Comparison of ENCODE assay signal across 1 cellular context in the genomic region with DNA sequence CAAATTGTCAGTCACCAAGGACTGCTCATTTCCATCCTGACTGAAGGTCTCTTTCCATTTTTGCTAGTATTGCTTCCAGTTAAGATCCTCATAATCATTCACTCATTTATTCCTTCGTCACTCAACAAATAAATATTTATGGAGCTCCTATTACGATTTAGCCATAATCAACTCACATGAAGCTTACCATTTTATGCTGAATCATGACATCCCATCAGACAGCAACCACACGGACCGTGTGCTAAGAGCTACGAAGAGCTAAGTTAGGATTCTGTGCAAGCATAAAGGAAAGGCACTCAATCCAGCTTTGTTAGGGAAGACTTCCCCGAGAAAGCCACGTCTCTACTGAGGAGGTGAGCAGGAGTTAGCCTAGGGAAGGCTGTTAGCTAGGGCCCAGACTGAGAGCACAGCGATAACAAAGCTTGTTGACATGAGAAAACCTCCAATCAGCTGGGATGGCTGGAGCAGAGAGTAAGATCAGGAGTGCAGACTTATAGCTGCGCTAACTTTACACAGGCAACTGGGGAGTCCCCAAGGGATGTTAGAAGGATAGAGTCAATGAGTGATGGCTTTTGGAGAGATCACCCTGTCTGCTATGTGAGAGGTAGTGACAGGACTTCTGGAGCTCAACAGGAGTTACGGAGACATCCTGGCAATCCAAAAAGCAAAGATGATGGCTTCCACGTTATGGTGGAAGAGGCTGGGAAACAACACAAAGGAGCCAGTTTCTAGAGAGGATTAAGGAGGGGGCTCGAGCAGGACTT.
TF ChIP-seq lines count a peak whose summit lies in the region.

No MANE protein-coding gene starts in this region.

TF ChIP-seq in K562, 482 proteins besides CTCF, POLR2A, EP300 and RAD21:
- TF ChIP-seq, protein P1, sequence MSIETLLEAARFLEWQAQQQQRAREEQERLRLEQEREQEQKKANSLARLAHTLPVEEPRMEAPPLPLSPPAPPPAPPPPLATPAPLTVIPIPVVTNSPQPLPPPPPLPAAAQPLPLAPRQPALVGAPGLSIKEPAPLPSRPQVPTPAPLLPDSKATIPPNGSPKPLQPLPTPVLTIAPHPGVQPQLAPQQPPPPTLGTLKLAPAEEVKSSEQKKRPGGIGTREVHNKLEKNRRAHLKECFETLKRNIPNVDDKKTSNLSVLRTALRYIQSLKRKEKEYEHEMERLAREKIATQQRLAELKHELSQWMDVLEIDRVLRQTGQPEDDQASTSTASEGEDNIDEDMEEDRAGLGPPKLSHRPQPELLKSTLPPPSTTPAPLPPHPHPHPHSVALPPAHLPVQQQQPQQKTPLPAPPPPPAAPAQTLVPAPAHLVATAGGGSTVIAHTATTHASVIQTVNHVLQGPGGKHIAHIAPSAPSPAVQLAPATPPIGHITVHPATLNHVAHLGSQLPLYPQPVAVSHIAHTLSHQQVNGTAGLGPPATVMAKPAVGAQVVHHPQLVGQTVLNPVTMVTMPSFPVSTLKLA (conservative IDR thresholded peaks at IDR 0.05) = peak in 1 of 2 experiments; percentile 28; a peak in 1 of 4 replicates
- peak; percentile 63 for TF ChIP-seq TFAP4 (CRISPR knock-in tag; IDR thresholded peaks at IDR 0.05; ENCODE audit: borderline replicate concordance)
- TF ChIP-seq MAFG (tag; conservative IDR thresholded peaks at IDR 0.05) = peak; percentile 95
- TF ChIP-seq CEBPB (tag; IDR thresholded peaks at IDR 0.05) = no peak
- peak; percentile 82 for TF ChIP-seq NFE2 (IDR thresholded peaks at IDR 0.05; ENCODE audit: low read depth)
- TF ChIP-seq RBBP5 (IDR thresholded peaks at IDR 0.05; ENCODE audit: borderline replicate concordance, insufficient read depth, low read length, poor library complexity, severe bottlenecking) = no peak
- peak; percentile 85 for TF ChIP-seq MAFF (IDR thresholded peaks at IDR 0.05; ENCODE audit: low read length)
- peak; percentile 41; the same call in 1 of the 2 replicates for TF ChIP-seq DPF2 (IDR thresholded peaks at IDR 0.05)
- TF ChIP-seq C11orf30 (IDR thresholded peaks at IDR 0.05; ENCODE audit: low read depth) = peak; percentile 94
- TF ChIP-seq, protein P2, sequence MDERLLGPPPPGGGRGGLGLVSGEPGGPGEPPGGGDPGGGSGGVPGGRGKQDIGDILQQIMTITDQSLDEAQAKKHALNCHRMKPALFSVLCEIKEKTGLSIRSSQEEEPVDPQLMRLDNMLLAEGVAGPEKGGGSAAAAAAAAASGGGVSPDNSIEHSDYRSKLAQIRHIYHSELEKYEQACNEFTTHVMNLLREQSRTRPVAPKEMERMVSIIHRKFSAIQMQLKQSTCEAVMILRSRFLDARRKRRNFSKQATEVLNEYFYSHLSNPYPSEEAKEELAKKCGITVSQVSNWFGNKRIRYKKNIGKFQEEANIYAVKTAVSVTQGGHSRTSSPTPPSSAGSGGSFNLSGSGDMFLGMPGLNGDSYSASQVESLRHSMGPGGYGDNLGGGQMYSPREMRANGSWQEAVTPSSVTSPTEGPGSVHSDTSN (CRISPR knock-in tag; IDR thresholded peaks at IDR 0.05; ENCODE audit: low read depth) = no peak
- TF ChIP-seq, protein P2 (tag; conservative IDR thresholded peaks at IDR 0.05; ENCODE audit: low read depth) = peak; percentile 21; the same call in 1 of the 2 replicates
- peak; percentile 97 for TF ChIP-seq ZNF316 (IDR thresholded peaks at IDR 0.05)
- TF ChIP-seq MAFK (IDR thresholded peaks at IDR 0.05; ENCODE audit: low read length) = peak; percentile 83
- TF ChIP-seq ZNF79 (CRISPR knock-in tag; IDR thresholded peaks at IDR 0.05; ENCODE audit: low read depth) = no peak
- TF ChIP-seq NFE2L1 (tag; IDR thresholded peaks at IDR 0.05; ENCODE audit: borderline replicate concordance, low read depth) = peak; percentile 68
- peak; percentile 20 for TF ChIP-seq DACH1 (IDR thresholded peaks at IDR 0.05; ENCODE audit: partially characterized antibody)
- no peak for TF ChIP-seq NFYB (IDR thresholded peaks at IDR 0.05; ENCODE audit: extremely low read depth, insufficient read length)
- TF ChIP-seq, protein P3, sequence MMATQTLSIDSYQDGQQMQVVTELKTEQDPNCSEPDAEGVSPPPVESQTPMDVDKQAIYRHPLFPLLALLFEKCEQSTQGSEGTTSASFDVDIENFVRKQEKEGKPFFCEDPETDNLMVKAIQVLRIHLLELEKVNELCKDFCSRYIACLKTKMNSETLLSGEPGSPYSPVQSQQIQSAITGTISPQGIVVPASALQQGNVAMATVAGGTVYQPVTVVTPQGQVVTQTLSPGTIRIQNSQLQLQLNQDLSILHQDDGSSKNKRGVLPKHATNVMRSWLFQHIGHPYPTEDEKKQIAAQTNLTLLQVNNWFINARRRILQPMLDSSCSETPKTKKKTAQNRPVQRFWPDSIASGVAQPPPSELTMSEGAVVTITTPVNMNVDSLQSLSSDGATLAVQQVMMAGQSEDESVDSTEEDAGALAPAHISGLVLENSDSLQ (IDR thresholded peaks at IDR 0.05) = peak; percentile 45; the same call in 1 of the 2 replicates
- TF ChIP-seq HDAC3 (IDR thresholded peaks at IDR 0.05; ENCODE audit: borderline replicate concordance, partially characterized antibody) = no peak
- TF ChIP-seq FOXK2 (conservative IDR thresholded peaks at IDR 0.05 in 1 of 2, IDR thresholded peaks at IDR 0.05 in 1 of 2; ENCODE audit: low read depth in 2 of 2) = peak; percentile 70 to 71; a peak in 2 of 4 replicates
